1 cellular context compared by ENCODE assay signal in genomic region chr12:75713434-75713833, GRCh38.
TF ChIP-seq lines count a peak whose summit lies in the region.

No MANE protein-coding gene starts in this region.

TF ChIP-seq in HCT116, 20 proteins besides CTCF, POLR2A, EP300 and RAD21 (continued from another document):
- TF ChIP-seq, protein P1, sequence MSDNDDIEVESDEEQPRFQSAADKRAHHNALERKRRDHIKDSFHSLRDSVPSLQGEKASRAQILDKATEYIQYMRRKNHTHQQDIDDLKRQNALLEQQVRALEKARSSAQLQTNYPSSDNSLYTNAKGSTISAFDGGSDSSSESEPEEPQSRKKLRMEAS (IDR thresholded peaks at IDR 0.05) = no peak
- TF ChIP-seq ZFX (IDR thresholded peaks at IDR 0.05) = no peak
